1 cellular context compared by ENCODE assay signal in genomic region chr1:215635827-215636226, GRCh38.
TF ChIP-seq lines count a peak whose summit lies in the region.

No MANE protein-coding gene starts in this region.

TF ChIP-seq in H1, 55 proteins besides CTCF, POLR2A, EP300 and RAD21:
- no peak for TF ChIP-seq POU5F1 (IDR thresholded peaks at IDR 0.05; ENCODE audit: low read depth, low read length)
- no peak for TF ChIP-seq GTF2F1 (IDR thresholded peaks at IDR 0.05; ENCODE audit: borderline replicate concordance, low read depth, low read length)
- TF ChIP-seq CREB1 (IDR thresholded peaks at IDR 0.05), result no peak
- no peak for TF ChIP-seq SP4 (IDR thresholded peaks at IDR 0.05; ENCODE audit: low read length)
